ENCODE assay signal across 22 cellular contexts in the genomic region with DNA sequence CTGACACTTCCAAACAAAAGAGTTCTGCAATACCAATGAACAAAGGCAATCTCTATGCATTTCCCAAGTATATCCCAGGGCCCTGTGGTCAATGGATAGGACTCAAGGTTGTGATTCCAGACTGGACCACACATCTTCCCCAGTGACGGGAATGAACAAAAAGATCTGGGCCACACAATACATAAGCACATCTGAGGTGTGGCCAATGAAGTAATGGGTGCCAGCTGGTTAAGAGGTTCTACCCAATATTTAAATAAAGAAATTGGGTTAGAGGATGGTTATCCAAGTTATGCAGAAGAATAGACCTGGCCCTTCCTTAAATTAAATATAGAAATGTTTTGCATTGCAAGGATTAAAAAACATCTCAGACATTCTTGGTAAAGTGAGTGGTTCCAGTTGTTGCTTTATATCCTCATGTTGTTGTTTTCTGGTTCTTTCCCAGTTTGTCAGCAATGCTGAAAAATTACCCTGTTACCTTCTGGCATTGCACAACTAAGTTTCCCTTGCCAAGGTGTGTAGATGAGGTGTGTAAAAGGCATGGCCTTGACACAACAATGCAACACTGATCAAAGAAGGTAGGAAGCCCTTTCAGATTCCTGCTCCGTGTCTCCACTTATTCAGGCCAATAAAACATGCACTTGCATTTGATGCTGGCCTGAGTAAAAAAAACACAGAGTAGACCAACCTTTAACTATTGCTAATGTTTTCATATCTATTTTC.
"Had no signal": no experiment of that assay in that cellular context is flagged by ENCODE, and none has a peak within 500 bp of the region (broad histone marks: within the 10 kb centered on the region; RNA-seq: fewer than 3 reads in every experiment).

No MANE protein-coding gene starts in this region.

- ATAC-seq: left cardiac atrium; left ventricle myocardium superior; naive thymus-derived CD8-positive, alpha-beta T cell; stimulated activated effector memory CD8-positive, alpha-beta T cell treated with anti-CD3 and anti-CD28 coated beads, Interleukin-12 subunit alpha, Interleukin-12 subunit beta, amount 100 ng/mL, for 72 hours had no signal

- H3K27me3 ChIP-seq: dorsolateral prefrontal cortex, esophagus squamous epithelium, hepatocyte, neutrophil, right atrium auricular region, tibial artery, upper lobe of left lung, uterus had no signal

- H3K4me2 ChIP-seq: hepatocyte had no signal

- H3K27ac ChIP-seq: epithelial cell of prostate, esophagus squamous epithelium, hepatocyte, neutrophil, right atrium auricular region, tibial artery, upper lobe of left lung, uterus had no signal

- H3K4me3 ChIP-seq: dorsolateral prefrontal cortex, esophagus squamous epithelium, hepatocyte, lung, right atrium auricular region, tibial artery, upper lobe of left lung, uterus had no signal

- H3K36me3 ChIP-seq: esophagus squamous epithelium, neutrophil, uterus had no signal

- H3K4me1 ChIP-seq: uterus had no signal

- H3K9me3 ChIP-seq: esophagus squamous epithelium, neutrophil, right atrium auricular region, tibial artery, upper lobe of left lung, uterus had no signal

- DNase-seq: cortex of kidney; dorsolateral prefrontal cortex; effector CD8-positive, alpha-beta T cell; esophagus squamous epithelium; head of caudate nucleus; kidney; left cardiac atrium; left ventricle myocardium superior; mesendoderm; naive thymus-derived CD8-positive, alpha-beta T cell; posterior cingulate gyrus; stimulated activated CD4-positive, alpha-beta T cell treated with anti-CD3 and anti-CD28 coated beads, Interleukin-4, amount 100 ng/mL, for 1 hour; stimulated activated CD8-positive, alpha-beta memory T cell treated with anti-CD3 and anti-CD28 coated beads, Interleukin-4, amount 100 ng/mL, for 48 hours; tibial artery; upper lobe of left lung; uterus had no signal

- H2AFZ ChIP-seq: hepatocyte had no signal
